Comparison of ENCODE assay signal across 1 cellular context in genomic region chr1:212161231-212161781, GRCh38.
TF ChIP-seq lines count a peak whose summit lies in the region.

No MANE protein-coding gene starts in this region.

TF ChIP-seq in GM12878, 131 proteins besides CTCF, POLR2A, EP300 and RAD21 (continued from another document):
- TF ChIP-seq RELB (IDR thresholded peaks at IDR 0.05; ENCODE audit: low read depth) = 0 out of 2 replicates have a peak, but pooled peaks have one; percentile 49
- TF ChIP-seq BCL11A (IDR thresholded peaks at IDR 0.05; ENCODE audit: low read depth, low read length) = 0 out of 2 replicates have a peak, but pooled peaks have one; percentile 14
- TF ChIP-seq ZZZ3 (IDR thresholded peaks at IDR 0.05; ENCODE audit: control insufficient read depth, insufficient read length, low read depth) = no peak
- TF ChIP-seq SIX5 (IDR thresholded peaks at IDR 0.05; ENCODE audit: low read depth, low read length, severe bottlenecking) = no peak
